15 cellular contexts compared by ENCODE assay signal in genomic region chr19:10686193-10686592, GRCh38. TPM values are rescaled to one million over a fixed set of nuclear protein-coding genes. Genes with fewer than 3 reads are reported as not detected.
A peak's percentile ranks its signal among the peaks of the same experiment; 100 is the strongest.
DNase-seq lines count a peak whose midpoint lies in the region; ATAC-seq, FAIRE-seq and TF ChIP-seq lines count a peak whose summit lies in the region.
"Had no signal": no experiment of that assay in that cellular context is flagged by ENCODE, and none has a peak within 500 bp of the region (broad histone marks: within the 10 kb centered on the region; RNA-seq: fewer than 3 reads in every experiment).

No MANE protein-coding gene starts in this region.

- H3K23me2 ChIP-seq in H1 (ENCODE audit: low read depth, low read length) = no peaks in the 10 kb centered on the region

- no peak overlapping the region for H3K27ac ChIP-seq in H1 (ENCODE audit: low read depth, low read length)
- H3K27ac ChIP-seq in neuronal stem cell (replicated peaks; ENCODE audit: low read length) = no peak overlapping the region
- peak overlapping the region in 1 of 2 donors; percentile 68 for H3K27ac ChIP-seq in testis
- H3K27ac ChIP-seq: PC-9 had no signal

- TF ChIP-seq POLR2A in GM12891 (IDR thresholded peaks at IDR 0.05; ENCODE audit: low read depth, low read length) = no peak
- no peak for TF ChIP-seq POLR2A in H1 (IDR thresholded peaks at IDR 0.05; ENCODE audit: control extremely low read depth in 1 of 2, low read depth in 2 of 2, low read length in 2 of 2)
- no peak for TF ChIP-seq POLR2A in testis (IDR thresholded peaks at IDR 0.05)

- peaks cover 11% of the 10 kb centered on the region; the same call in 1 of the 2 replicates for H3K79me1 ChIP-seq in H1 (ENCODE audit: low read depth, low read length)
- peaks cover 43% of the 10 kb centered on the region for H3K79me1 ChIP-seq in neuronal stem cell (ENCODE audit: low read depth, low read length)

- H3K36me3 Mint-ChIP-seq in WTC11 = peaks cover 85% of the 10 kb centered on the region

- no peak overlapping the region for H2AFZ ChIP-seq in H1 (ENCODE audit: low read length)
- no peak overlapping the region for H2AFZ ChIP-seq in neuronal stem cell (ENCODE audit: low read length)
- H2AFZ ChIP-seq: PC-9 had no signal

- H3K9ac ChIP-seq in H1 (replicated peaks in 1 of 4; ENCODE audit: extremely low read depth in 1 of 4, low read depth in 3 of 4, low read length in 3 of 4) = no peak overlapping the region
- H3K9ac ChIP-seq in neuronal stem cell (ENCODE audit: low read depth, low read length, poor library complexity) = no peak overlapping the region

- no peaks in the 10 kb centered on the region for H3K4me1 Mint-ChIP-seq in WTC11
- H3K4me1 Mint-ChIP-seq: B cell had no signal

- H3K4me2 ChIP-seq in H1 (ENCODE audit: insufficient read depth in 1 of 2, low read depth in 2 of 2, low read length in 2 of 2) = no peak overlapping the region
- no peak overlapping the region for H3K4me2 ChIP-seq in neuronal stem cell (ENCODE audit: insufficient read depth, low read length, poor library complexity, severe bottlenecking)
- H3K4me2 ChIP-seq: PC-9 had no signal

- H3K4me1 ChIP-seq in H1 (replicated peaks in 1 of 4; ENCODE audit: control insufficient read depth in 3 of 4, insufficient read depth in 4 of 4, low read length in 3 of 4) (no peaks in the 10 kb centered on the region; a peak in 2 of 7 replicates), neuronal stem cell (ENCODE audit: control insufficient read depth in 2 of 2, insufficient read depth in 1 of 2, low read depth in 1 of 2, low read length in 2 of 2) (no peaks in the 10 kb centered on the region), testis (peaks cover 22% of the 10 kb centered on the region)

- no peaks in the 10 kb centered on the region for H3K27me3 Mint-ChIP-seq in WTC11 (ENCODE audit: low read depth)
- H3K27me3 Mint-ChIP-seq: B cell; CD4-positive, alpha-beta T cell had no signal

- no peak overlapping the region for H3K4me3 ChIP-seq in H1 (ENCODE audit: extremely low read depth in 1 of 4, insufficient read depth in 2 of 4, low read depth in 3 of 4, low read length in 4 of 4)
- H3K4me3 ChIP-seq in neuronal stem cell (ENCODE audit: low read length in 2 of 2) = no peak overlapping the region
- no peak overlapping the region for H3K4me3 ChIP-seq in testis
- H3K4me3 ChIP-seq in MG63 = no peak overlapping the region
- H3K4me3 ChIP-seq: PC-9 had no signal

- H3K23ac ChIP-seq in H1 (ENCODE audit: insufficient read length) = no peak overlapping the region
- peak overlapping the region; percentile 47 for H3K23ac ChIP-seq in neuronal stem cell (ENCODE audit: low read depth, low read length, poor library complexity)

- H2BK15ac ChIP-seq in H1 (ENCODE audit: low read length) (no peak overlapping the region), neuronal stem cell (ENCODE audit: low read length) (no peak overlapping the region)

- no peak overlapping the region for H3K27ac Mint-ChIP-seq in WTC11
- H3K27ac Mint-ChIP-seq: B cell; CD4-positive, alpha-beta T cell had no signal

- no peak for FAIRE-seq in GM12891 (lab: Jason Lieb, UNC)
- no peak for FAIRE-seq in H1 (lab: Jason Lieb, UNC)

- H4K91ac ChIP-seq in H1 (replicated peaks; ENCODE audit: insufficient read length, low read length) (no peak overlapping the region), neuronal stem cell (ENCODE audit: low read depth, low read length, poor library complexity) (no peak overlapping the region)

- TF ChIP-seq RAD21 in H1 (IDR thresholded peaks at IDR 0.05 in 1 of 2, conservative IDR thresholded peaks at IDR 0.05 in 1 of 2; ENCODE audit: low read depth in 2 of 2, low read length in 2 of 2) = no peak

- peaks cover 86 to 99% (median 95%) of the 10 kb centered on the region in 4 experiments for H3K36me3 ChIP-seq in H1 (ENCODE audit: control insufficient read depth in 2 of 4, insufficient read depth in 4 of 4, low read length in 3 of 4)
- peaks cover 86 to 100% of the 10 kb centered on the region in 2 donors for H3K36me3 ChIP-seq in neuronal stem cell (replicated peaks in 1 of 2; ENCODE audit: control insufficient read depth in 2 of 2, insufficient read depth in 2 of 2, low read length in 2 of 2)
- no peaks in the 10 kb centered on the region for H3K36me3 ChIP-seq in testis (ENCODE audit: low read depth, missing control alignments)
- H3K36me3 ChIP-seq in MG63 = peaks cover 96% of the 10 kb centered on the region

- H3K79me2 ChIP-seq in H1 (ENCODE audit: control insufficient read depth in 1 of 2, insufficient read depth in 2 of 2, low read length in 2 of 2) = peaks cover 0 to 50% of the 10 kb centered on the region in 2 experiments; a peak in 2 of 4 replicates

- no peak for ATAC-seq in WTC11
- ATAC-seq: HCT116 had no signal

- no peak overlapping the region for H3K14ac ChIP-seq in H1 (ENCODE audit: insufficient read length)
- H3K14ac ChIP-seq in neuronal stem cell (ENCODE audit: low read length) = no peak overlapping the region

- peaks cover 45 to 56% of the 10 kb centered on the region in 2 experiments for H4K20me1 ChIP-seq in H1 (replicated peaks in 1 of 2; ENCODE audit: control insufficient read depth in 1 of 2, insufficient read depth in 2 of 2, low read length in 2 of 2)

- WGBS in H1 (ENCODE audit: extremely low coverage in 1 of 2, insufficient coverage in 1 of 2, insufficient read length in 1 of 2, insufficient replicate concordance in 2 of 2, low coverage in 1 of 2, low lambda C conversion rate in 2 of 2, missing lambda C conversion rate in 1 of 2), 2 experiments = 95% methylated on average over 7 of the region's 10 CpGs; no CpG with 5 or more reads in 1 of the 2 experiments
- WGBS in neuronal stem cell (ENCODE audit: extremely low coverage in 2 of 2, insufficient read length in 2 of 2, insufficient replicate concordance in 1 of 2), 2 donors = no CpG with 5 or more reads among the region's 10 CpGs
- WGBS in testis, 2 donors = 79 to 81% methylated on average over 9 to 10 of the region's 10 CpGs

- H2BK20ac ChIP-seq in H1 (ENCODE audit: low read length) = no peak overlapping the region

- H3K9me3 Mint-ChIP-seq in WTC11 = no peaks in the 10 kb centered on the region
- H3K9me3 Mint-ChIP-seq: CD4-positive, alpha-beta T cell had no signal

- DNase-seq in GM12891 (ENCODE audit: insufficient read length, low spot score) (no peak), WTC11 (ENCODE audit: low spot score) (no peak), H1 (ENCODE audit: low read depth in 1 of 2, low spot score in 2 of 2) (no peak), neuronal stem cell (ENCODE audit: low spot score) (no peak), NCI-H510A (lab: John Stamatoyannopoulos, UW) (no peak), testis (no peak), MG63 (no peak)
- DNase-seq: CD4-positive, alpha-beta T cell; Kasumi-1; NCI-H187 treated with DMSO at 0.1 percent for 48 hours; NCI-H446; NCI-H748 treated with DMSO at 0.1 percent for 48 hours had no signal

- no peak overlapping the region for H3K18ac ChIP-seq in H1 (ENCODE audit: extremely low read depth, low read length)
- peak overlapping the region; percentile 31 for H3K18ac ChIP-seq in neuronal stem cell (ENCODE audit: low read length)

- H3K56ac ChIP-seq in H1 (replicated peaks; ENCODE audit: insufficient read length, low read depth, low read length) = no peak overlapping the region

- H3K9me3 ChIP-seq in H1 (ENCODE audit: insufficient read depth in 2 of 2, low read depth in 1 of 2, low read length in 1 of 2) (no peaks in the 10 kb centered on the region), neuronal stem cell (replicated peaks in 1 of 2; ENCODE audit: control insufficient read depth in 2 of 2, insufficient read depth in 1 of 2, low read depth in 1 of 2, low read length in 2 of 2) (no peaks in the 10 kb centered on the region), testis (no peaks in the 10 kb centered on the region), MG63 (no peaks in the 10 kb centered on the region)

- H2BK5ac ChIP-seq in H1 (ENCODE audit: low read depth, low read length) = no peak overlapping the region; the same call in 1 of the 2 replicates
- no peak overlapping the region for H2BK5ac ChIP-seq in neuronal stem cell (ENCODE audit: low read length)

- H4K8ac ChIP-seq in H1 (ENCODE audit: extremely low read depth, insufficient read depth, low read length) = peak overlapping the region; percentile 83
- H4K8ac ChIP-seq in neuronal stem cell (ENCODE audit: low read depth, low read length) = peak overlapping the region; percentile 57

- POLR2A ChIA-PET in WTC11 (lab: Charles Lee) (no interaction called here), H1 (lab: Charles Lee; ENCODE audit: partially characterized antibody) (interaction anchor here (1.1 to 59.0 kb wide), 4 partner anchors 5 to 369 kb away, joined by 3 to 1874 read pairs (median 938); partner anchors contain the start of genes DNM2, ILF3, QTRT1 and SLC44A2)

- H4K5ac ChIP-seq in H1 (ENCODE audit: insufficient read length, low read depth, low read length) = no peak overlapping the region

- H3K4me3 Mint-ChIP-seq in WTC11 = no peak overlapping the region
- H3K4me3 Mint-ChIP-seq: B cell; CD4-positive, alpha-beta T cell had no signal

- TF ChIP-seq CTCF in WTC11 (IDR thresholded peaks at IDR 0.05) = no peak
- no peak for TF ChIP-seq CTCF in H1 (IDR thresholded peaks at IDR 0.05; ENCODE audit: control extremely low read depth in 1 of 3, insufficient read depth in 1 of 3, low read depth in 1 of 3, low read length in 3 of 3)
- TF ChIP-seq CTCF in testis (IDR thresholded peaks at IDR 0.05) = no peak

- no peak overlapping the region for H3K4ac ChIP-seq in H1 (replicated peaks; ENCODE audit: insufficient read length, low read depth, low read length)
- H3K4ac ChIP-seq in neuronal stem cell (ENCODE audit: low read length) = no peak overlapping the region

- intact Hi-C loops in testis (cut with DNase I; ENCODE audit: low total_unique reads) = no loop called here

- H2BK12ac ChIP-seq in H1 (ENCODE audit: low read depth, low read length) = no peak overlapping the region
- H2BK12ac ChIP-seq in neuronal stem cell (ENCODE audit: low read length) = no peak overlapping the region

- H2BK120ac ChIP-seq in H1 (replicated peaks; ENCODE audit: low read depth, low read length) (no peak overlapping the region), neuronal stem cell (ENCODE audit: low read depth, low read length) (no peak overlapping the region)

- no peak for TF ChIP-seq EP300 in H1 (IDR thresholded peaks at IDR 0.05; ENCODE audit: borderline replicate concordance in 1 of 2, low read depth in 2 of 2, low read length in 2 of 2)

- H2AK5ac ChIP-seq in H1 (ENCODE audit: low read depth, low read length) = no peak overlapping the region
- H2AK5ac ChIP-seq in neuronal stem cell (ENCODE audit: low read depth, low read length) = no peak overlapping the region

- CTCF ChIA-PET in WTC11 (lab: Charles Lee) (interaction anchor here (2.0 kb wide), 1 partner anchor 13 kb away, joined by 10 read pairs; no protein-coding TSS in a partner anchor), H1 (lab: Charles Lee; ENCODE audit: partially characterized antibody) (interaction anchor here (0.8 to 4.7 kb wide), 4 partner anchors 15 to 106 kb away, joined by 3 to 30 read pairs (median 4); partner anchors contain the start of gene QTRT1)

- H3K27me3 ChIP-seq in H1 (replicated peaks in 1 of 4; ENCODE audit: control insufficient read depth in 3 of 4, extremely low read depth in 1 of 4, insufficient read depth in 3 of 4, low read length in 3 of 4) (no peaks in the 10 kb centered on the region), neuronal stem cell (ENCODE audit: control insufficient read depth in 3 of 3, insufficient read depth in 3 of 3, low read depth in 1 of 3, low read length in 3 of 3) (no peaks in the 10 kb centered on the region), testis (no peaks in the 10 kb centered on the region), MG63 (no peaks in the 10 kb centered on the region)

RNA-seq across cellular contexts. Expression of gene QTRT1, which starts 15.0 kb away (rescaled TPM):
- polyA plus RNA-seq in GM12891 (2012; ENCODE audit: low read depth, missing spikeins) = 50.4 TPM
- total RNA-seq in WTC11 (2021) (67.6 to 72.6 TPM (median 69.6 TPM) in 3 replicates), testis (10 to 100 TPM; 44.3 to 44.6 TPM)
- 61.1 and 61.6 TPM in 2 replicates for total RNA-seq in H1 (2021; fragmentation: NEBNext Ultra II Directional; extraction: Animal tissue kit (Norgen Biotek cat#: 25700))
- polyA plus RNA-seq in H1 (2011; rRNA removed) (94.2 and 126 TPM in 2 replicates), testis (ENCODE audit: insufficient read depth, low read depth, low replicate concordance) (27.8 TPM)
- polyA plus RNA-seq in H1 (2011; cell fraction: cytosol; rRNA removed) = 106 TPM
- 245 TPM for polyA plus RNA-seq in H1 (2011; cell fraction: nucleus; rRNA removed)
- 59.3 to 105 TPM (median 99.7 TPM) in 4 replicates for polyA plus RNA-seq in H1 (2012, experiment 1 of 2)
- polyA plus RNA-seq in H1 (2012, experiment 2 of 2) = 74.3 TPM
- polyA plus RNA-seq in H1 (2013, experiment 1 of 2) = 33.7 TPM
- 31.1 TPM for polyA plus RNA-seq in H1 (2013, experiment 2 of 2)
- polyA minus RNA-seq in H1 (2011; rRNA and poly(A)+ RNA removed) = 24.7 and 28.9 TPM in 2 replicates
- polyA minus RNA-seq in H1 (2011; cell fraction: cytosol; rRNA and poly(A)+ RNA removed) = 20.5 TPM
- 38.8 TPM for polyA minus RNA-seq in H1 (2011; cell fraction: nucleus; rRNA and poly(A)+ RNA removed)
- polyA plus RNA-seq in neuronal stem cell (2013, experiment 1 of 2) = 17.9 TPM
- 16.9 TPM for polyA plus RNA-seq in neuronal stem cell (2013, experiment 2 of 2)
- total RNA-seq in MG63 (2014; rRNA removed; shearing (Covaris generic); ENCODE audit: low replicate concordance) = 95.3 and 97.4 TPM in 2 replicates

RNA-seq across cellular contexts. Expression of gene DNM2, which starts 31.7 kb away (rescaled TPM):
- polyA plus RNA-seq in GM12891 (2012; ENCODE audit: low read depth, missing spikeins) = 78.4 TPM
- 120 to 131 TPM (median 123 TPM) in 3 replicates for total RNA-seq in WTC11 (2021)
- total RNA-seq in H1 (2021; fragmentation: NEBNext Ultra II Directional; extraction: Animal tissue kit (Norgen Biotek cat#: 25700)) = 120 TPM in 2 replicates
- polyA plus RNA-seq in H1 (2011; rRNA removed) = 61.9 and 83.4 TPM in 2 replicates
- 67.2 TPM for polyA plus RNA-seq in H1 (2011; cell fraction: cytosol; rRNA removed)
- polyA plus RNA-seq in H1 (2011; cell fraction: nucleus; rRNA removed) = 179 TPM
- 78.8 to 103 TPM (median 98.1 TPM) in 4 replicates for polyA plus RNA-seq in H1 (2012, experiment 1 of 2)
- 90.9 TPM for polyA plus RNA-seq in H1 (2012, experiment 2 of 2)
- 65.5 TPM for polyA plus RNA-seq in H1 (2013, experiment 1 of 2)
- 58.4 TPM for polyA plus RNA-seq in H1 (2013, experiment 2 of 2)
- polyA minus RNA-seq in H1 (2011; rRNA and poly(A)+ RNA removed) = 131 and 151 TPM in 2 replicates
- polyA minus RNA-seq in H1 (2011; cell fraction: cytosol; rRNA and poly(A)+ RNA removed) = 66.2 TPM
- polyA minus RNA-seq in H1 (2011; cell fraction: nucleus; rRNA and poly(A)+ RNA removed) = 116 TPM
- 49.9 TPM for polyA plus RNA-seq in neuronal stem cell (2013, experiment 1 of 2)
- polyA plus RNA-seq in neuronal stem cell (2013, experiment 2 of 2) = 49.9 TPM
- total RNA-seq in testis = 100 to 1,000 TPM; 226 to 274 TPM
- 166 TPM for polyA plus RNA-seq in testis (ENCODE audit: insufficient read depth, low read depth, low replicate concordance)
- total RNA-seq in MG63 (2014; rRNA removed; shearing (Covaris generic); ENCODE audit: low replicate concordance) = 104 and 116 TPM in 2 replicates

RNA-seq across cellular contexts. Expression of gene ILF3, which starts 32.0 kb away (rescaled TPM):
- 154 TPM for polyA plus RNA-seq in GM12891 (2012; ENCODE audit: low read depth, missing spikeins)
- total RNA-seq in WTC11 (2021) (626 to 659 TPM (median 656 TPM) in 3 replicates), testis (100 to 1,000 TPM; 246 to 253 TPM)
- total RNA-seq in H1 (2021; fragmentation: NEBNext Ultra II Directional; extraction: Animal tissue kit (Norgen Biotek cat#: 25700)) = 675 and 695 TPM in 2 replicates
- polyA plus RNA-seq in H1 (2011; rRNA removed) (291 and 412 TPM in 2 replicates), testis (ENCODE audit: insufficient read depth, low read depth, low replicate concordance) (263 TPM)
- 422 TPM for polyA plus RNA-seq in H1 (2011; cell fraction: cytosol; rRNA removed)
- 936 TPM for polyA plus RNA-seq in H1 (2011; cell fraction: nucleus; rRNA removed)
- 420 to 558 TPM (median 549 TPM) in 4 replicates for polyA plus RNA-seq in H1 (2012, experiment 1 of 2)
- 262 TPM for polyA plus RNA-seq in H1 (2012, experiment 2 of 2)
- polyA plus RNA-seq in H1 (2013, experiment 1 of 2) = 360 TPM
- 337 TPM for polyA plus RNA-seq in H1 (2013, experiment 2 of 2)
- polyA minus RNA-seq in H1 (2011; rRNA and poly(A)+ RNA removed) = 399 and 421 TPM in 2 replicates
- polyA minus RNA-seq in H1 (2011; cell fraction: cytosol; rRNA and poly(A)+ RNA removed) = 267 TPM
- polyA minus RNA-seq in H1 (2011; cell fraction: nucleus; rRNA and poly(A)+ RNA removed) = 311 TPM
- polyA plus RNA-seq in neuronal stem cell (2013, experiment 1 of 2) = 416 TPM
- 418 TPM for polyA plus RNA-seq in neuronal stem cell (2013, experiment 2 of 2)
- total RNA-seq in MG63 (2014; rRNA removed; shearing (Covaris generic); ENCODE audit: low replicate concordance) = 273 and 320 TPM in 2 replicates
